In genomic region chr6:87396595-87397392, GRCh38 we compare ENCODE assay signal across 11 cellular contexts.
A peak's percentile ranks its signal among the peaks of the same experiment; 100 is the strongest.
DNase-seq lines count a peak whose midpoint lies in the region; ATAC-seq lines count a peak whose summit lies in the region.
"Had no signal": no experiment of that assay in that cellular context is flagged by ENCODE, and none has a peak within 500 bp of the region (broad histone marks: within the 10 kb centered on the region; RNA-seq: fewer than 3 reads in every experiment).

No MANE protein-coding gene starts in this region.

- DNase-seq in GF-D8 (lab: John Stamatoyannopoulos, UW) (peak; percentile 57), SIG-M5 (lab: John Stamatoyannopoulos, UW) (peak; percentile 21), epidermal melanocyte (ENCODE audit: insufficient read length, low spot score) (no peak), DMS 273 (lab: John Stamatoyannopoulos, UW; ENCODE audit: unreplicated experiment) (no peak), T-helper 9 cell (no peak)
- DNase-seq: activated CD4-positive, CD25-positive, alpha-beta regulatory T cell; C1 segment of cervical spinal cord; H9 had no signal

- ATAC-seq in GM21367 (IDR thresholded peaks at IDR 0.05; ENCODE audit: unreplicated experiment) (peak; percentile 75), HG03565 (IDR thresholded peaks at IDR 0.05; ENCODE audit: unreplicated experiment) (peak; percentile 91), HG03097 (IDR thresholded peaks at IDR 0.05; ENCODE audit: low FRiP score, unreplicated experiment) (no peak)

Comparison
In these comparisons a context has a peak if more than half of its experiments do, and no peak if none do; other contexts are left out.
1. DNase-seq: peak in GF-D8 (single experiment) and SIG-M5 (single experiment); none in epidermal melanocyte (single experiment), DMS 273 (single experiment) and T-helper 9 cell (single experiment).